2 cellular contexts compared by ENCODE assay signal in genomic region chr6:36634317-36634716, GRCh38.
TF ChIP-seq lines count a peak whose summit lies in the region.

No MANE protein-coding gene starts in this region.

TF ChIP-seq in SK-N-SH, 30 proteins besides CTCF, POLR2A, EP300 and RAD21 (continued from another document):
- no peak for TF ChIP-seq IRF3 (IDR thresholded peaks at IDR 0.05; ENCODE audit: low read depth, low read length)
- TF ChIP-seq MXI1 (IDR thresholded peaks at IDR 0.05; ENCODE audit: low read depth, low read length) = no peak
- TF ChIP-seq SIN3A (IDR thresholded peaks at IDR 0.05; ENCODE audit: borderline replicate concordance, low read depth, low read length) = no peak
- TF ChIP-seq GABPA (IDR thresholded peaks at IDR 0.05; ENCODE audit: low read depth) = no peak
- no peak for TF ChIP-seq EZH2phosphoT487 (IDR thresholded peaks at IDR 0.05; ENCODE audit: borderline replicate concordance, low read depth)
- TF ChIP-seq FOSL2 (IDR thresholded peaks at IDR 0.05; ENCODE audit: borderline replicate concordance, low read depth) = no peak
- no peak for TF ChIP-seq USF2 (IDR thresholded peaks at IDR 0.05; ENCODE audit: borderline replicate concordance, low read depth, low read length)
- no peak for TF ChIP-seq PBX3 (IDR thresholded peaks at IDR 0.05)
- TF ChIP-seq TEAD4 (IDR thresholded peaks at IDR 0.05; ENCODE audit: borderline replicate concordance, insufficient read depth) = no peak

TF ChIP-seq in SK-N-SH treated with all-trans-retinoic acid at 6 μM for 48 hours, 23 proteins besides CTCF, POLR2A, EP300 and RAD21 (continued from another document):
- TF ChIP-seq PATZ1 (CRISPR knock-in tag; IDR thresholded peaks at IDR 0.05; ENCODE audit: borderline replicate concordance) = no peak
- no peak for TF ChIP-seq RARB (CRISPR knock-in tag; IDR thresholded peaks at IDR 0.05)
- no peak for TF ChIP-seq OSR1 (CRISPR knock-in tag; IDR thresholded peaks at IDR 0.05)
